In the genomic region with DNA sequence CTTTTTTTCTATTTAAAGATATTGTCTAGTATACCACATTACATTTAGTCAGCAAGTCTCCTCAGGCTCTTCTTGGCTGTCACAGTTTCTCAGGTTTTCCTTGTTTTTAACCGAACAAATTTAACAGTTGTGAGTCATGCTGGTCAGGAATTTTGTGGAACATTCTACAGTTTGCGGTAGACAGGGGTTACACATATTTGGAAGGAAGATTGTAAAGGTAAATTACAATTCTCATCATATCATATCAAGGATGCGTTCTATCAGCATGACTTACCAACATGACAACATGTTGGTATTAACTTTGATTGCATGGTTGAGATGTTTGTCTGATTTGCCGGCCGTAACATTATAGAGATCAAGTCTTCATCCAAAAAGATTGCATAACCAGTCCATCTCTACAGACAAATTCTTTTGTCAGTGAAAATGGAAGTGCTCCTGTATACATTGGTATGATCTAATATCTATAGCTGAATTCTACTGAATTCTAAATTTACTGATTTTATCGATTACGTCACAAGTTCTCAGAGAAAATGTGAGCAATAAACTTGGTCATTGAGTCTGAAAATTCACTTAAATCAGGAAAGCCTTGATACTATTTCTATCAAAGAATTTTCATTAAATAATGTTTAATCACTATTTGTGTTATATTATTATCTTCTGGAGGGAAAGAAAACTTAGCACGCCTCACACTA, we compare ENCODE assay signal across 21 cellular contexts.
A peak's percentile ranks its signal among the peaks of the same experiment; 100 is the strongest.
DNase-seq lines count a peak whose midpoint lies in the region; ATAC-seq and TF ChIP-seq lines count a peak whose summit lies in the region.
"Had no signal": no experiment of that assay in that cellular context is flagged by ENCODE, and none has a peak within 500 bp of the region (broad histone marks: within the 10 kb centered on the region; RNA-seq: fewer than 3 reads in every experiment).

No MANE protein-coding gene starts in this region.

- in situ Hi-C loops in astrocyte of the cerebellum (cut with HindIII; ENCODE audit: low sequenced_read_pairs), result no loop called here

- DNase-seq in EL, result peak; percentile 12
- DNase-seq in LHCN-M2 (ENCODE audit: low read depth), result peak; percentile 8
- DNase-seq in astrocyte of the cerebellum (ENCODE audit: low read depth), result peak; percentile 23
- peak; percentile 19 for DNase-seq in non-pigmented ciliary epithelial cell (ENCODE audit: low read depth)
- no peak for DNase-seq in cerebellum (ENCODE audit: low spot score)
- no peak for DNase-seq in middle frontal gyrus (ENCODE audit: extremely low spot score, low spot score)
- DNase-seq: Calu3; CD8-positive, alpha-beta T cell; DMS53; GM23248; HCEC 1CT; KBM-7; NCI-H1417; NCI-H187; NCI-H2107; NCI-H526; PC-9; SJCRH30 had no signal

- no peak overlapping the region for H3K4me3 ChIP-seq in astrocyte of the cerebellum (ENCODE audit: low read depth, low read length)
- H3K4me3 ChIP-seq: BLaER1 treated with 17β-estradiol and CSF1 and Interleukin-3, amounts not matched to agents 10 nM and 100 nM; GM23248; PC-9; SJCRH30 had no signal

- ATAC-seq in GM18502 (IDR thresholded peaks at IDR 0.05; ENCODE audit: poor library complexity, unreplicated experiment), result no peak
- ATAC-seq in HG03039 (IDR thresholded peaks at IDR 0.05; ENCODE audit: unreplicated experiment), result no peak
- ATAC-seq: CD8-positive, alpha-beta T cell had no signal

- no peak for TF ChIP-seq CTCF in astrocyte of the cerebellum (IDR thresholded peaks at IDR 0.05; ENCODE audit: low read depth, low read length, missing control alignments)

Comparison
In these comparisons a context has a peak if more than half of its experiments do, and no peak if none do; other contexts are left out.
1. DNase-seq: peak in EL (single experiment), LHCN-M2 (single experiment), astrocyte of the cerebellum (single experiment) and non-pigmented ciliary epithelial cell (single experiment); none in cerebellum (single experiment) and middle frontal gyrus (single experiment).